17 cellular contexts compared by ENCODE assay signal in genomic region chr13:30052127-30052526, GRCh38.
DNase-seq lines count a peak whose midpoint lies in the region; ATAC-seq and TF ChIP-seq lines count a peak whose summit lies in the region.
"Had no signal": no experiment of that assay in that cellular context is flagged by ENCODE, and none has a peak within 500 bp of the region (broad histone marks: within the 10 kb centered on the region; RNA-seq: fewer than 3 reads in every experiment).

No MANE protein-coding gene starts in this region.

- H3K4me3 Mint-ChIP-seq in activated CD4-positive, alpha-beta T cell treated with anti-CD3 and anti-CD28 coated beads, Interleukin-2, amount 10 ng/mL, durations not matched to agents 7 days and 5 days = no peak overlapping the region
- H3K4me3 Mint-ChIP-seq in natural killer cell = no peak overlapping the region
- H3K4me3 Mint-ChIP-seq: HFFc6, memory B cell, type B pancreatic cell had no signal

- no peak overlapping the region for H2BK120ac ChIP-seq in trophoblast cell (ENCODE audit: insufficient read depth, low read length, poor library complexity)

- H3K4me3 ChIP-seq in OCI-LY7 (ENCODE audit: low read depth, low read length, poor library complexity, severe bottlenecking) (no peak overlapping the region), esophagus muscularis mucosa (no peak overlapping the region), trophoblast cell (ENCODE audit: low read depth, low read length) (no peak overlapping the region)
- H3K4me3 ChIP-seq: A549, colonic mucosa, esophagus squamous epithelium had no signal

- peaks cover 0 to 19% (median 0%) of the 10 kb centered on the region in 4 donors for H3K27me3 ChIP-seq in esophagus muscularis mucosa
- H3K27me3 ChIP-seq in trophoblast cell (ENCODE audit: insufficient read depth, low read length) = no peaks in the 10 kb centered on the region
- H3K27me3 ChIP-seq: colonic mucosa had no signal

- no peak overlapping the region for H3K23ac ChIP-seq in trophoblast cell (ENCODE audit: low read length)

- no peak overlapping the region for H2BK5ac ChIP-seq in trophoblast cell (ENCODE audit: low read depth, low read length, poor library complexity)

- no peak overlapping the region for H2AFZ ChIP-seq in OCI-LY7 (ENCODE audit: low read length)
- peak overlapping the region; percentile 39 for H2AFZ ChIP-seq in trophoblast cell (ENCODE audit: insufficient read depth, low read length, poor library complexity)

- no peak for ATAC-seq in natural killer cell
- ATAC-seq in HG03280 (IDR thresholded peaks at IDR 0.05; ENCODE audit: unreplicated experiment) = no peak
- ATAC-seq: A549 had no signal

- no peak overlapping the region for H3K9ac ChIP-seq in trophoblast cell (ENCODE audit: low read length)

- H3K4me1 ChIP-seq in OCI-LY7 (ENCODE audit: insufficient read depth, low read length, poor library complexity, severe bottlenecking) (no peaks in the 10 kb centered on the region), esophagus muscularis mucosa (no peaks in the 10 kb centered on the region), trophoblast cell (ENCODE audit: control insufficient read depth in 1 of 2, insufficient read depth in 2 of 2, low read length in 2 of 2) (no peaks in the 10 kb centered on the region)
- H3K4me1 ChIP-seq: A549, colonic mucosa, esophagus squamous epithelium had no signal

- H3K9me3 ChIP-seq in OCI-LY7 (ENCODE audit: low read length) = no peaks in the 10 kb centered on the region
- no peaks in the 10 kb centered on the region for H3K9me3 ChIP-seq in esophagus muscularis mucosa
- H3K9me3 ChIP-seq in trophoblast cell (ENCODE audit: insufficient read depth, low read depth, low read length) = no peaks in the 10 kb centered on the region
- H3K9me3 ChIP-seq: A549, colonic mucosa, esophagus squamous epithelium had no signal

- H3K4me2 ChIP-seq in OCI-LY7 (ENCODE audit: low read length) = no peak overlapping the region
- H3K4me2 ChIP-seq in trophoblast cell (ENCODE audit: low read length) = peak overlapping the region; percentile 3
- H3K4me2 ChIP-seq: A549 had no signal

- no peak overlapping the region for H3K14ac ChIP-seq in trophoblast cell (ENCODE audit: low read length)

- 0 out of 2 replicates have a peak, but pooled peaks have one; percentile 24 for TF ChIP-seq CTCF in OCI-LY7 (conservative IDR thresholded peaks at IDR 0.05; ENCODE audit: low read length)
- TF ChIP-seq CTCF in esophagus muscularis mucosa (IDR thresholded peaks at IDR 0.05) = no peak
- TF ChIP-seq CTCF in natural killer cell (IDR thresholded peaks at IDR 0.05) = no peak

- H4K12ac ChIP-seq in trophoblast cell (ENCODE audit: low read depth, low read length) = no peak overlapping the region

- H2BK12ac ChIP-seq in trophoblast cell (ENCODE audit: low read length) = no peak overlapping the region

- no peaks in the 10 kb centered on the region for H3K9me2 ChIP-seq in OCI-LY7 (ENCODE audit: insufficient read depth, low read length)

- DNase-seq in activated CD4-positive, alpha-beta T cell treated with anti-CD3 and anti-CD28 coated beads, Interleukin-2, amount 10 ng/mL, durations not matched to agents 7 days and 5 days = no peak
- no peak for DNase-seq in activated CD4-positive, alpha-beta T cell treated with anti-CD3 and anti-CD28 coated beads, Interleukin-2, amount 50 U/mL, for 48 hours
- DNase-seq in OCI-LY7 (ENCODE audit: low spot score) (no peak), esophagus muscularis mucosa (ENCODE audit: extremely low spot score) (peak; percentile 62), trophoblast cell (no peak), natural killer cell (no peak), HuH-7 (ENCODE audit: low spot score) (no peak)
- DNase-seq: amniotic stem cell, colonic mucosa, esophagus squamous epithelium, HFFc6, SHP77 had no signal

- WGBS in esophagus muscularis mucosa = 33% methylated on average over 7 of the region's 7 CpGs
- no CpG with 5 or more reads among the region's 7 CpGs for WGBS in trophoblast cell (ENCODE audit: extremely low coverage, insufficient coverage, insufficient read length)

- intact Hi-C loops in OCI-LY7 (cut with micrococcal nuclease; ENCODE audit: unreplicated experiment) = no loop called here
- intact Hi-C loops in esophagus muscularis mucosa (cut with DNase I) = no loop called here
- intact Hi-C loops in natural killer cell (cut with micrococcal nuclease) = no loop called here

- POLR2A ChIA-PET in activated CD4-positive, alpha-beta T cell treated with anti-CD3 and anti-CD28 coated beads, Interleukin-2, amount 10 ng/mL, durations not matched to agents 7 days and 5 days (lab: Charles Lee) = no interaction called here
- POLR2A ChIA-PET in OCI-LY7 (lab: Charles Lee) = no interaction called here

- H3K36me3 Mint-ChIP-seq in activated CD4-positive, alpha-beta T cell treated with anti-CD3 and anti-CD28 coated beads, Interleukin-2, amount 10 ng/mL, durations not matched to agents 7 days and 5 days (ENCODE audit: low read depth) = no peaks in the 10 kb centered on the region
- no peaks in the 10 kb centered on the region for H3K36me3 Mint-ChIP-seq in natural killer cell
- H3K36me3 Mint-ChIP-seq: memory B cell, type B pancreatic cell had no signal

- CTCF ChIA-PET in activated CD4-positive, alpha-beta T cell treated with anti-CD3 and anti-CD28 coated beads, Interleukin-2, amount 10 ng/mL, durations not matched to agents 7 days and 5 days (lab: Charles Lee) = interaction anchor here (0.7 to 1.2 kb wide), 2 partner anchors 9 to 70 kb away, joined by 3 read pairs; no protein-coding TSS in a partner anchor
- CTCF ChIA-PET in OCI-LY7 (lab: Charles Lee; ENCODE audit: unreplicated experiment) = no interaction called here

- no peak overlapping the region for H3K4ac ChIP-seq in trophoblast cell (ENCODE audit: low read depth, low read length)

- no peak overlapping the region for H2AK5ac ChIP-seq in trophoblast cell (ENCODE audit: low read length)

- no peak overlapping the region for H3K18ac ChIP-seq in trophoblast cell (ENCODE audit: low read length)

- no peaks in the 10 kb centered on the region for H3K79me2 ChIP-seq in OCI-LY7 (ENCODE audit: insufficient read depth, low read depth, low read length)
- no peaks in the 10 kb centered on the region for H3K79me2 ChIP-seq in trophoblast cell (ENCODE audit: control insufficient read depth, insufficient read depth, low read length, poor library complexity)

- peaks cover 22% of the 10 kb centered on the region for H3K4me1 Mint-ChIP-seq in activated CD4-positive, alpha-beta T cell treated with anti-CD3 and anti-CD28 coated beads, Interleukin-2, amount 10 ng/mL, durations not matched to agents 7 days and 5 days
- peaks cover 11 to 15% of the 10 kb centered on the region in 2 donors for H3K4me1 Mint-ChIP-seq in natural killer cell

- no peaks in the 10 kb centered on the region for H3K79me1 ChIP-seq in trophoblast cell (ENCODE audit: low read length)

- TF ChIP-seq POLR2A in esophagus muscularis mucosa (IDR thresholded peaks at IDR 0.05; ENCODE audit: low read depth) = no peak

- no peak for TF ChIP-seq EP300 in esophagus muscularis mucosa (IDR thresholded peaks at IDR 0.05)

- peaks cover 3% of the 10 kb centered on the region for H3K9me3 Mint-ChIP-seq in activated CD4-positive, alpha-beta T cell treated with anti-CD3 and anti-CD28 coated beads, Interleukin-2, amount 10 ng/mL, durations not matched to agents 7 days and 5 days
- H3K9me3 Mint-ChIP-seq in natural killer cell = no peaks in the 10 kb centered on the region
- H3K9me3 Mint-ChIP-seq: memory B cell, type B pancreatic cell had no signal

- no TSS peak for BruUV-seq in OCI-LY7 (replicated peaks; lab: Mats Ljungman, UMichigan)

- peak overlapping the region; percentile 37 for H3K27ac Mint-ChIP-seq in activated CD4-positive, alpha-beta T cell treated with anti-CD3 and anti-CD28 coated beads, Interleukin-2, amount 10 ng/mL, durations not matched to agents 7 days and 5 days
- H3K27ac Mint-ChIP-seq in natural killer cell = no peak overlapping the region
- H3K27ac Mint-ChIP-seq: HFFc6, memory B cell, progenitor cell of endocrine pancreas, type B pancreatic cell had no signal

- no peak overlapping the region for H4K8ac ChIP-seq in trophoblast cell (ENCODE audit: low read depth, low read length)

- H3K36me3 ChIP-seq in OCI-LY7 (ENCODE audit: insufficient read depth, low read length) = no peaks in the 10 kb centered on the region
- no peaks in the 10 kb centered on the region for H3K36me3 ChIP-seq in esophagus muscularis mucosa
- H3K36me3 ChIP-seq in trophoblast cell (ENCODE audit: control insufficient read depth in 1 of 2, insufficient read depth in 2 of 2, low read length in 2 of 2) = no peaks in the 10 kb centered on the region
- H3K36me3 ChIP-seq: colonic mucosa, esophagus squamous epithelium had no signal

- H4K20me1 ChIP-seq in OCI-LY7 (ENCODE audit: insufficient read depth, low read length) = no peaks in the 10 kb centered on the region

- no peak overlapping the region for H3K27ac ChIP-seq in OCI-LY7 (ENCODE audit: low read depth, low read length, poor library complexity, severe bottlenecking)
- H3K27ac ChIP-seq in esophagus muscularis mucosa (replicated peaks in 1 of 4) = no peak overlapping the region
- H3K27ac ChIP-seq in trophoblast cell (ENCODE audit: low read depth, low read length) = no peak overlapping the region
- H3K27ac ChIP-seq: A549, colonic mucosa, esophagus squamous epithelium had no signal

- peaks cover 10% of the 10 kb centered on the region for H3K27me3 Mint-ChIP-seq in activated CD4-positive, alpha-beta T cell treated with anti-CD3 and anti-CD28 coated beads, Interleukin-2, amount 10 ng/mL, durations not matched to agents 7 days and 5 days
- H3K27me3 Mint-ChIP-seq in natural killer cell (ENCODE audit: low read depth in 2 of 2) = peaks cover 11 to 14% of the 10 kb centered on the region in 2 donors
- H3K27me3 Mint-ChIP-seq: progenitor cell of endocrine pancreas had no signal

- H4K91ac ChIP-seq in trophoblast cell (ENCODE audit: low read depth, low read length) = no peak overlapping the region
